In genomic region chr18:3504637-3505036, GRCh38 we compare ENCODE assay signal across 28 cellular contexts.
"Had no signal": no experiment of that assay in that cellular context is flagged by ENCODE, and none has a peak within 500 bp of the region (broad histone marks: within the 10 kb centered on the region; RNA-seq: fewer than 3 reads in every experiment).

No MANE protein-coding gene starts in this region.

- H3K4me2 ChIP-seq: smooth muscle cell had no signal

- H3K27ac Mint-ChIP-seq: naive thymus-derived CD8-positive, alpha-beta T cell; nephron; progenitor cell of endocrine pancreas; stimulated activated memory B cell treated with anti-CD40 and anti-IgM and Interleukin-4, amounts not matched to agents 10 μg/mL and 1 μg/mL and 100 μg/mL, for 72 hours; stimulated activated naive CD8-positive, alpha-beta T cell treated with anti-CD3 and anti-CD28 coated beads, Interleukin-15, amount 100 ng/mL, for 72 hours had no signal

- FAIRE-seq: keratinocyte had no signal

- H3K36me3 ChIP-seq: left lung, lower lobe of right lung, neutrophil, ovary, right atrium auricular region, right lobe of liver, thyroid gland, transverse colon, upper lobe of left lung had no signal

- H3K27ac ChIP-seq: left lung, lower lobe of right lung, neutrophil, ovary, right atrium auricular region, right lobe of liver, thyroid gland, transverse colon, upper lobe of left lung had no signal

- DNase-seq: hippocampal formation; left colon; left lung; lower lobe of right lung; mammary epithelial cell; mesenchymal stem cell; naive thymus-derived CD8-positive, alpha-beta T cell; occipital lobe; ovary; right lobe of liver; stimulated activated CD4-positive, alpha-beta T cell treated with anti-CD3 and anti-CD28 coated beads, Interleukin-1b, Interleukin-23, amount 100 ng/mL, for 48 hours; stimulated activated CD4-positive, alpha-beta T cell treated with anti-CD3 and anti-CD28 coated beads, Interleukin-2, amount 100 ng/mL, for 48 hours; stimulated activated CD4-positive, alpha-beta T cell treated with anti-CD3 and anti-CD28 coated beads, Interleukin-4, amount 100 ng/mL, for 4 hours; stimulated activated CD8-positive, alpha-beta memory T cell treated with anti-CD3 and anti-CD28 coated beads, Interleukin-4, amount 100 ng/mL, for 48 hours; stimulated activated naive CD4-positive, alpha-beta T cell treated with Interleukin-2 at 50 U/mL for 16 hours; stimulated activated naive CD8-positive, alpha-beta T cell treated with anti-CD3 and anti-CD28 coated beads, Interleukin-15, amount 100 ng/mL, for 72 hours; substantia nigra; thyroid gland; transverse colon; upper lobe of left lung had no signal

- H3K4me3 Mint-ChIP-seq: naive thymus-derived CD8-positive, alpha-beta T cell; nephron; neural crest cell; stimulated activated memory B cell treated with anti-CD40 and anti-IgM and Interleukin-4, amounts not matched to agents 10 μg/mL and 1 μg/mL and 100 μg/mL, for 72 hours; stimulated activated naive CD8-positive, alpha-beta T cell treated with anti-CD3 and anti-CD28 coated beads, Interleukin-15, amount 100 ng/mL, for 72 hours had no signal

- H3K27me3 ChIP-seq: ovary, right lobe of liver, thyroid gland, upper lobe of left lung had no signal

- H3K9me3 ChIP-seq: left lung, lower lobe of right lung, neutrophil, ovary, right atrium auricular region, right lobe of liver, thyroid gland, transverse colon, upper lobe of left lung had no signal

- H3K36me3 Mint-ChIP-seq: naive thymus-derived CD8-positive, alpha-beta T cell; stimulated activated memory B cell treated with anti-CD40 and anti-IgM and Interleukin-4, amounts not matched to agents 10 μg/mL and 1 μg/mL and 100 μg/mL, for 72 hours had no signal

- H3K4me3 ChIP-seq: left lung, lower lobe of right lung, ovary, right atrium auricular region, right lobe of liver, smooth muscle cell, thyroid gland, transverse colon, upper lobe of left lung had no signal

- ATAC-seq: left colon; left lung; lower lobe of right lung; naive thymus-derived CD8-positive, alpha-beta T cell; right lobe of liver; stimulated activated memory B cell treated with anti-CD40 and anti-IgM and Interleukin-4, amounts not matched to agents 10 μg/mL and 1 μg/mL and 100 μg/mL, for 72 hours; stimulated activated naive CD8-positive, alpha-beta T cell treated with anti-CD3 and anti-CD28 coated beads, Interleukin-15, amount 100 ng/mL, for 72 hours had no signal

- H3K9me3 Mint-ChIP-seq: naive thymus-derived CD8-positive, alpha-beta T cell; nephron; neural crest cell; stimulated activated memory B cell treated with anti-CD40 and anti-IgM and Interleukin-4, amounts not matched to agents 10 μg/mL and 1 μg/mL and 100 μg/mL, for 72 hours; stimulated activated naive CD8-positive, alpha-beta T cell treated with anti-CD3 and anti-CD28 coated beads, Interleukin-15, amount 100 ng/mL, for 72 hours had no signal
